Comparison of ENCODE assay signal across 16 cellular contexts in the genomic region with DNA sequence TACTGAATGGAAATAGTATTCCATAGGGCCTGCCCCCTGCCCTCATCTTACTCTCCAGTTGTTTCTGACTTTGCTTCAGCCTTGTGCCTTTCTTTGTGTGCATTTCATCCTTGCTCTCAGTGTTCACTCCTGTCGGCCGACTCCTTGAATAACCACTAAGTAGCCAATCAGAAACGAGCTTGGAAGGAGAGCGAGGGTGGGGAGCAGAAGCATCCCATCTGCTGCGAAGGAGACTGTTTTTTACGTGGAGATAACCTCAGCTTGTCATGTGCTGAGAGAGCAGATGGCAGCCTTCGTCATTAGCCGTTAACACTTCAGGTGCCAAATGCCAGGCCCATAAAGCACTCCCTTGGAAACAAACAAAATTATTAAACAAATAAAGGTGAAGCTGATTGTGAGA. TPM values are rescaled to one million over a fixed set of nuclear protein-coding genes. Genes with fewer than 3 reads are reported as not detected.
A peak's percentile ranks its signal among the peaks of the same experiment; 100 is the strongest.
DNase-seq lines count a peak whose midpoint lies in the region; ATAC-seq and TF ChIP-seq lines count a peak whose summit lies in the region.
"Had no signal": no experiment of that assay in that cellular context is flagged by ENCODE, and none has a peak within 500 bp of the region (broad histone marks: within the 10 kb centered on the region; RNA-seq: fewer than 3 reads in every experiment).

No MANE protein-coding gene starts in this region.

- peak overlapping the region; percentile 4; the same call in 1 of the 2 replicates for H3K4me3 ChIP-seq in WERI-Rb-1 (ENCODE audit: low read depth, low read length)
- H3K4me3 ChIP-seq: adrenal gland, SJSA1, vagina had no signal

- DNase-seq in D341Med (ENCODE audit: low spot score): peak; percentile 89
- DNase-seq in NCI-H2081 treated with DMSO at 0.1 percent for 48 hours (lab: John Stamatoyannopoulos, UW): peak; percentile 41
- DNase-seq in WERI-Rb-1: peak; percentile 97
- peak; percentile 67 for DNase-seq in myocyte (ENCODE audit: low read depth)
- DNase-seq in activated CD4-positive, CD25-positive, alpha-beta regulatory T cell (lab: John Stamatoyannopoulos, UW): no peak
- DNase-seq in GM19240 (ENCODE audit: insufficient read length, low spot score): no peak
- DNase-seq: DND-41; foreskin fibroblast; kidney; NK-92 treated with Interleukin-12 subunit alpha and Interleukin-12 subunit beta, amount 100 ng/mL, for 24 hours had no signal

- TF ChIP-seq CTCF in WERI-Rb-1 (IDR thresholded peaks at IDR 0.05; ENCODE audit: low read depth, low read length): no peak

- H3K27me3 ChIP-seq in WERI-Rb-1 (ENCODE audit: insufficient read depth, low read depth, severe bottlenecking): no peaks in the 10 kb centered on the region
- H3K27me3 ChIP-seq: adrenal gland, SJSA1, vagina had no signal

- peaks cover 54% of the 10 kb centered on the region for H3K36me3 ChIP-seq in WERI-Rb-1

- H3K27ac ChIP-seq in WERI-Rb-1: peak overlapping the region; percentile 95
- H3K27ac ChIP-seq: SJSA1, vagina had no signal

- ATAC-seq in GM19467 (IDR thresholded peaks at IDR 0.05; ENCODE audit: unreplicated experiment): no peak
- ATAC-seq in GM19452 (IDR thresholded peaks at IDR 0.05; ENCODE audit: unreplicated experiment): no peak

- H3K9me3 ChIP-seq in WERI-Rb-1 (ENCODE audit: severe bottlenecking): no peaks in the 10 kb centered on the region
- H3K9me3 ChIP-seq: adrenal gland, SJSA1, vagina had no signal

RNA-seq across cellular contexts. Expression of a gene that starts 45.4 kb away (rescaled TPM):
- total RNA-seq in myocyte: 0.13 and 0.21 TPM in 2 replicates
- polyA plus RNA-seq in myocyte (2012): 1.9 TPM
- total RNA-seq: vagina had no signal
- polyA plus RNA-seq: AG04450 had no signal

RNA-seq across cellular contexts. Expression of a gene that starts 49.3 kb away (rescaled TPM):
- 10.6 and 21.9 TPM in 2 replicates for total RNA-seq in myocyte
- 31.0 TPM for polyA plus RNA-seq in myocyte (2012)

RNA-seq across cellular contexts. Expression of a gene that starts 54.1 kb away (rescaled TPM):
- 35.6 and 57.0 TPM in 2 replicates for total RNA-seq in myocyte
- polyA plus RNA-seq in myocyte (2012): 32.2 TPM

RNA-seq across cellular contexts. Expression of a gene that starts 54.5 kb away (rescaled TPM):
- total RNA-seq in myocyte: 0.05 TPM in 1 of 2 replicates, not detected in the other
- 0.05 TPM for polyA plus RNA-seq in myocyte (2012)
- total RNA-seq: SJSA1 had no signal
- polyA plus RNA-seq: AG04450 had no signal

Comparison
In these comparisons a context has a peak if more than half of its experiments do, and no peak if none do; other contexts are left out.
1. DNase-seq: peak in D341Med (single experiment), NCI-H2081 treated with DMSO at 0.1 percent for 48 hours (single experiment), WERI-Rb-1 (single experiment) and myocyte (single experiment); none in activated CD4-positive, CD25-positive, alpha-beta regulatory T cell (0 of 4) and GM19240 (single experiment).